In the genomic region with DNA sequence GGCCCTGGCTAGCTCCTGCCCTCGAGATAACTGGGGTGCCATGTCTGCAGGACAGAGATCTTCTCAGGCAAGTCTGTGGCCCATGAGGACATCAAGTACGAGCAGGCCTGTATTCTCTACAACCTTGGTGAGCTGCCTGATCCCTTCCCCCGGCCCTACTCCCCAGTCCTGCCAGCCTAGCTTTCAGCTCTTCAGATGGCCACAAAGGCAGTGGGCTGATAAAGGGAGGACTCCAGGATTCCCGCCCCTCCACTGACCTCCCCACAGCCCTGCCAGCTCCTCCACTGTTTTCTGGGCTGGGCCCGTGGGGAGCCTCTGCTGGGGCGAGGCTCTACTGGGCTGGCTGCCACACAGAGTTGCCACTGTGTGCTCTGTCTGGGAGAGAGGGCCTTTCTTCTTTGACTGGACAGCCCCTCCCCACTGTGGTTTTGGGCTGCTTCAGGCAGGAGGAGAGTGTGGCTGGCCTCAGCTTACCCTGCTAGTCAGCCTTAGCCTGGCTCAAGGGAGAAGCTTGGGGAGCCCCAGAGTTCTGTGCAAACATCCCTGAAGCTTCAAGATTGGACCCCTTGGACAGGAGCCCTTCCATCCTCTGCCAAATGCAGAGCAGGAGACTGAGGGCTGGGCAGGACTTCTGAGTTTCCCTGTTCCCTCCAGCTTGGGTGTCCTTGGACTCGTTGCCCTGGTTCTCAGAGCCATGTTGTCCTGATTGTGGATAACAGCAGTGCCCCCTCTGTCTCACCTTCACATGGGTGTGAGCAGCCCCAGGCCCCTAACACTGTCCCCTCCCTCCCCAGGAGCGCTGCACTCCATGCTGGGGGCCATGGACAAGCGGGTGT, we compare ENCODE assay signal across 1 cellular context.
TF ChIP-seq lines count a peak whose summit lies in the region.

No MANE protein-coding gene starts in this region.

TF ChIP-seq in IMR-90, 13 proteins besides CTCF, POLR2A, EP300 and RAD21 (continued from another document):
- TF ChIP-seq RFX5 (IDR thresholded peaks at IDR 0.05; ENCODE audit: low read depth, low read length), result no peak
- no peak for TF ChIP-seq SMC3 (IDR thresholded peaks at IDR 0.05; ENCODE audit: low read depth, low read length)
- no peak for TF ChIP-seq ELK1 (IDR thresholded peaks at IDR 0.05; ENCODE audit: borderline replicate concordance, low read depth, low read length)
- no peak for TF ChIP-seq MAFK (IDR thresholded peaks at IDR 0.05; ENCODE audit: low read depth, low read length)
- TF ChIP-seq USF2 (IDR thresholded peaks at IDR 0.05; ENCODE audit: low read depth, low read length), result no peak
- no peak for TF ChIP-seq MAZ (IDR thresholded peaks at IDR 0.05; ENCODE audit: borderline replicate concordance, low read depth, low read length)
- TF ChIP-seq BHLHE40 (IDR thresholded peaks at IDR 0.05; ENCODE audit: low read depth, low read length), result no peak
- TF ChIP-seq CHD1 (IDR thresholded peaks at IDR 0.05; ENCODE audit: low read depth, low read length), result no peak
